Comparison of ENCODE assay signal across 1 cellular context in the genomic region with DNA sequence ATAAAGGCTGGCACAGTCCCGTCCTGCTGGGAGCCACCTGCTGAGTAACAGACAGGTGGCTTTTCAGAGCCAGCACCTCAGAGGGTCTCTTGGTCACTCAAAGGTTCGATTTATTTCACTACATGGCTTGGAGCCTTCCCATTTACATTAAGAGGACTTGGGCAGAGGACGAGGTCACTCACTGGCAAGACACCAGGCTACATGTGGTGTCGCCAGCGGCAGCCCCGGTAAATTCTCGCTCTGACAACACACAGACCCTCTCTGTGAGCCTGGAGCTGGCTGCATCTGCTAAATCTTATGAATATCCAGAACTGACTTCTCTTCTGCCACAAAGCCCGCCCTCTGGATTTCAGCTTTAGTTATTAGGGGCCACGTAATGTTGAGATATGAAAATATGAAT.
TF ChIP-seq lines count a peak whose summit lies in the region.

No MANE protein-coding gene starts in this region.

TF ChIP-seq in IMR-90, 13 proteins besides CTCF, POLR2A, EP300 and RAD21 (continued from another document):
- TF ChIP-seq, protein P1, sequence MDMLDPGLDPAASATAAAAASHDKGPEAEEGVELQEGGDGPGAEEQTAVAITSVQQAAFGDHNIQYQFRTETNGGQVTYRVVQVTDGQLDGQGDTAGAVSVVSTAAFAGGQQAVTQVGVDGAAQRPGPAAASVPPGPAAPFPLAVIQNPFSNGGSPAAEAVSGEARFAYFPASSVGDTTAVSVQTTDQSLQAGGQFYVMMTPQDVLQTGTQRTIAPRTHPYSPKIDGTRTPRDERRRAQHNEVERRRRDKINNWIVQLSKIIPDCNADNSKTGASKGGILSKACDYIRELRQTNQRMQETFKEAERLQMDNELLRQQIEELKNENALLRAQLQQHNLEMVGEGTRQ (IDR thresholded peaks at IDR 0.05; ENCODE audit: low read depth, low read length), result no peak
- TF ChIP-seq MAFK (IDR thresholded peaks at IDR 0.05; ENCODE audit: low read depth, low read length) (no peak), NFE2L2 (IDR thresholded peaks at IDR 0.05; ENCODE audit: low read depth, low read length) (no peak), FOS (IDR thresholded peaks at IDR 0.05; ENCODE audit: low read depth, low read length) (no peak), CEBPB (IDR thresholded peaks at IDR 0.05; ENCODE audit: low read depth, low read length) (no peak), SMC3 (IDR thresholded peaks at IDR 0.05; ENCODE audit: low read depth, low read length) (no peak), RFX5 (IDR thresholded peaks at IDR 0.05; ENCODE audit: low read depth, low read length) (no peak), BHLHE40 (IDR thresholded peaks at IDR 0.05; ENCODE audit: low read depth, low read length) (no peak)
- TF ChIP-seq, protein P2, sequence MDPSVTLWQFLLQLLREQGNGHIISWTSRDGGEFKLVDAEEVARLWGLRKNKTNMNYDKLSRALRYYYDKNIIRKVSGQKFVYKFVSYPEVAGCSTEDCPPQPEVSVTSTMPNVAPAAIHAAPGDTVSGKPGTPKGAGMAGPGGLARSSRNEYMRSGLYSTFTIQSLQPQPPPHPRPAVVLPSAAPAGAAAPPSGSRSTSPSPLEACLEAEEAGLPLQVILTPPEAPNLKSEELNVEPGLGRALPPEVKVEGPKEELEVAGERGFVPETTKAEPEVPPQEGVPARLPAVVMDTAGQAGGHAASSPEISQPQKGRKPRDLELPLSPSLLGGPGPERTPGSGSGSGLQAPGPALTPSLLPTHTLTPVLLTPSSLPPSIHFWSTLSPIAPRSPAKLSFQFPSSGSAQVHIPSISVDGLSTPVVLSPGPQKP (IDR thresholded peaks at IDR 0.05; ENCODE audit: borderline replicate concordance, low read depth, low read length), result no peak
